ENCODE assay signal across 9 cellular contexts in genomic region chr2:195498176-195498575, GRCh38.
DNase-seq lines count a peak whose midpoint lies in the region; ATAC-seq and TF ChIP-seq lines count a peak whose summit lies in the region.
"Had no signal": no experiment of that assay in that cellular context is flagged by ENCODE, and none has a peak within 500 bp of the region (broad histone marks: within the 10 kb centered on the region; RNA-seq: fewer than 3 reads in every experiment).

No MANE protein-coding gene starts in this region.

- no peak overlapping the region for H3K4me3 ChIP-seq in MM.1S (ENCODE audit: low read length)
- H3K4me3 ChIP-seq: gastrocnemius medialis had no signal

- H3K9me3 Mint-ChIP-seq in activated T-cell treated with anti-CD3 and anti-CD28 coated beads, Interleukin-2, amount 50 U/mL, for 4 hours, result no peaks in the 10 kb centered on the region

- in situ Hi-C loops in ACHN (cut with HindIII; ENCODE audit: low pct_ligation_motif_present, low pct_unique_long_range_greater_than_20kb, low sequenced_read_pairs), result no loop called here

- H3K4me2 ChIP-seq in MM.1S (ENCODE audit: low read depth, low read length), result no peak overlapping the region

- 0 out of 2 replicates have a peak, but pooled peaks cover 1% of the 10 kb centered on the region for H3K4me1 ChIP-seq in MM.1S (ENCODE audit: low read length)
- H3K4me1 ChIP-seq: gastrocnemius medialis had no signal

- peak; percentile 57 for TF ChIP-seq CTCF in MM.1S (IDR thresholded peaks at IDR 0.05; ENCODE audit: low read length)

- H3K27ac ChIP-seq in MM.1S (ENCODE audit: low read length), result no peak overlapping the region
- H3K27ac ChIP-seq: gastrocnemius medialis had no signal

- peak; percentile 52 for DNase-seq in ACHN
- peak; percentile 67 for DNase-seq in MM.1S
- peak; percentile 63 for DNase-seq in activated T-cell treated with anti-CD3 and anti-CD28 coated beads, Interleukin-2, amount 50 U/mL, for 4 hours
- peak; percentile 9 for DNase-seq in glomerular visceral epithelial cell (ENCODE audit: extremely low spot score)
- peak; percentile 53 for DNase-seq in stimulated activated CD4-positive, alpha-beta T cell treated with anti-CD3 and anti-CD28 coated beads, Interleukin-4, amount 100 ng/mL, for 1 hour
- DNase-seq in OCI-M2 (lab: John Stamatoyannopoulos, UW; ENCODE audit: unreplicated experiment), result no peak
- no peak for DNase-seq in COLO829 (ENCODE audit: low spot score)

- no peaks in the 10 kb centered on the region for H3K36me3 ChIP-seq in MM.1S (replicated peaks; ENCODE audit: insufficient read depth, low read length)
- H3K36me3 ChIP-seq: gastrocnemius medialis had no signal

- H3K4me3 Mint-ChIP-seq in activated T-cell treated with anti-CD3 and anti-CD28 coated beads, Interleukin-2, amount 50 U/mL, for 4 hours, result no peak overlapping the region

- H3K9me3 ChIP-seq in MM.1S (replicated peaks; ENCODE audit: insufficient read depth, low read length), result no peaks in the 10 kb centered on the region
- H3K9me3 ChIP-seq: gastrocnemius medialis had no signal

- no peaks in the 10 kb centered on the region for H3K9me2 ChIP-seq in MM.1S (replicated peaks; ENCODE audit: insufficient read depth, low read length)

- no peaks in the 10 kb centered on the region for H3K36me3 Mint-ChIP-seq in activated T-cell treated with anti-CD3 and anti-CD28 coated beads, Interleukin-2, amount 50 U/mL, for 4 hours (ENCODE audit: insufficient read depth)

- H2AFZ ChIP-seq in MM.1S (ENCODE audit: low read length), result no peak overlapping the region

- H3F3A ChIP-seq in MM.1S (ENCODE audit: insufficient read depth, low read length), result no peaks in the 10 kb centered on the region

- H3K27me3 ChIP-seq in MM.1S (replicated peaks; ENCODE audit: insufficient read depth, low read length), result no peaks in the 10 kb centered on the region
- H3K27me3 ChIP-seq: gastrocnemius medialis had no signal

- H4K20me1 ChIP-seq in MM.1S (ENCODE audit: insufficient read depth, low read length), result no peaks in the 10 kb centered on the region

- no peaks in the 10 kb centered on the region for H3K79me2 ChIP-seq in MM.1S (ENCODE audit: low read length)

- no peak overlapping the region for H3K9ac ChIP-seq in MM.1S (ENCODE audit: low read length)

- peaks cover 31% of the 10 kb centered on the region for H3K4me1 Mint-ChIP-seq in activated T-cell treated with anti-CD3 and anti-CD28 coated beads, Interleukin-2, amount 50 U/mL, for 4 hours (ENCODE audit: low read depth)

- H3K27me3 Mint-ChIP-seq in activated T-cell treated with anti-CD3 and anti-CD28 coated beads, Interleukin-2, amount 50 U/mL, for 4 hours (ENCODE audit: low read depth), result no peaks in the 10 kb centered on the region

- ATAC-seq in GM18868 (IDR thresholded peaks at IDR 0.05; ENCODE audit: unreplicated experiment), result peak; percentile 71
- peak in 1 of 2 donors; percentile 41 for ATAC-seq in activated T-cell treated with anti-CD3 and anti-CD28 coated beads, Interleukin-2, amount 50 U/mL, for 4 hours
- ATAC-seq: gastrocnemius medialis had no signal

Comparison
In these comparisons a context has a peak if more than half of its experiments do, and no peak if none do; other contexts are left out.
1. DNase-seq: peak in ACHN (single experiment), MM.1S (single experiment), activated T-cell treated with anti-CD3 and anti-CD28 coated beads, Interleukin-2, amount 50 U/mL, for 4 hours (single experiment), glomerular visceral epithelial cell (single experiment) and stimulated activated CD4-positive, alpha-beta T cell treated with anti-CD3 and anti-CD28 coated beads, Interleukin-4, amount 100 ng/mL, for 1 hour (single experiment); none in OCI-M2 (single experiment) and COLO829 (single experiment).